Comparison of ENCODE assay signal across 1 cellular context in the genomic region with DNA sequence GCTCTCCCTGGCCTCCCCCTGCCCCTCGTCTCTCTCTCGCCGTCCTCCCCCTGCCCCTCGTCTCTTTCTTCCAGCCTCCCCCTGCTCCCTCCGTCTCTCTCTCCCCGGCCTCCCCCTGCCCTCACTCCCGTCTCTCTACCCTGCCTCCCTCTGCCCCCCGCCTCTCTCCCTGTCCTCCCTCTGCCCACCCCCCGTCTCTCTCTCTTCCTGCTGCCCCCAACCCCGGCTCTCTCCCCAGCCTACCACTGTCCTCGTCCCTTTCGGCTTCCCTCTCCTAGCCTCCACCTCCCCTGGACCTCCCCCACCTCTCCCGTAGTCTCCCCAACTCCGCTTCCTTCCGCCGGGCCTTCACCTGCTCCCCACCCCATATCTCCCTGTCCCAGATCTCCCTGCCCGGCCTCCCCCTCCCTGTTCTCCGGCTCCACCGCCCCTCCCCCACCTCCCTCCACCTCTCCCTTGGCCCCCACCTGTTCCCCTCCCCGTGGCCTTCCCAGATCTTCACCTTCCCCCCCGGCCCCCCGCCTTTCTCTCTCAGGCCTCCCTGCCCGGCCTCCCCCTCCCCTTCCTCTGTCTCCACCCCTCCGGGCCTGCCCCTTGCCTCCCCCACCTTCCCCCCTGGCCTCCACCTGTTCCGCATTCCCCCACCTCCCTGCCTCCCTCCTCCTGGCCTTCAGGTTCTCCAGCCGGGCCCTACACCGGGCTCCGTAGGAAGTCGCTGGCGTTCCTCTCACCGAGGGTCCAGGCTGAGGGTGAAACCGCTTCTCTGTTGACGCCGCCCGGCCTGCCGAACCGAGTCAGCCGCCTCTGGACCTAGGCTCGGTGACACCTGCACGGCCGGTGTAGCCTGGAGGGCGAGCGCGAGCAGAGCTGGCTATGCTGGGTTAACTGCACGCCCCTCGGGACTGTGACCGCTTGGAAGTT.
TF ChIP-seq lines count a peak whose summit lies in the region.

No MANE protein-coding gene starts in this region.

TF ChIP-seq in HEK293, 187 proteins besides CTCF, POLR2A, EP300 and RAD21:
- no peak for TF ChIP-seq ZSCAN5A (tag by site-specific recombination; IDR thresholded peaks at IDR 0.05)
- peak; percentile 25; the same call in 1 of the 2 replicates for TF ChIP-seq ZNF398 (tag by site-specific recombination; IDR thresholded peaks at IDR 0.05)
- no peak for TF ChIP-seq ZNF629 (tag by site-specific recombination; IDR thresholded peaks at IDR 0.05)
- peak; percentile 48; the same call in 1 of the 2 replicates for TF ChIP-seq SCRT2 (tag by site-specific recombination; IDR thresholded peaks at IDR 0.05)
- TF ChIP-seq, protein P1, sequence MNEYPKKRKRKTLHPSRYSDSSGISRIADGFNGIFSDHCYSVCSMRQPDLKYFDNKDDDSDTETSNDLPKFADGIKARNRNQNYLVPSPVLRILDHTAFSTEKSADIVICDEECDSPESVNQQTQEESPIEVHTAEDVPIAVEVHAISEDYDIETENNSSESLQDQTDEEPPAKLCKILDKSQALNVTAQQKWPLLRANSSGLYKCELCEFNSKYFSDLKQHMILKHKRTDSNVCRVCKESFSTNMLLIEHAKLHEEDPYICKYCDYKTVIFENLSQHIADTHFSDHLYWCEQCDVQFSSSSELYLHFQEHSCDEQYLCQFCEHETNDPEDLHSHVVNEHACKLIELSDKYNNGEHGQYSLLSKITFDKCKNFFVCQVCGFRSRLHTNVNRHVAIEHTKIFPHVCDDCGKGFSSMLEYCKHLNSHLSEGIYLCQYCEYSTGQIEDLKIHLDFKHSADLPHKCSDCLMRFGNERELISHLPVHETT (tag by site-specific recombination; IDR thresholded peaks at IDR 0.05): peak; percentile 4; the same call in 1 of the 2 replicates
- TF ChIP-seq ZNF148 (tag by site-specific recombination; IDR thresholded peaks at IDR 0.05; ENCODE audit: borderline replicate concordance): no peak
- TF ChIP-seq, protein P2, sequence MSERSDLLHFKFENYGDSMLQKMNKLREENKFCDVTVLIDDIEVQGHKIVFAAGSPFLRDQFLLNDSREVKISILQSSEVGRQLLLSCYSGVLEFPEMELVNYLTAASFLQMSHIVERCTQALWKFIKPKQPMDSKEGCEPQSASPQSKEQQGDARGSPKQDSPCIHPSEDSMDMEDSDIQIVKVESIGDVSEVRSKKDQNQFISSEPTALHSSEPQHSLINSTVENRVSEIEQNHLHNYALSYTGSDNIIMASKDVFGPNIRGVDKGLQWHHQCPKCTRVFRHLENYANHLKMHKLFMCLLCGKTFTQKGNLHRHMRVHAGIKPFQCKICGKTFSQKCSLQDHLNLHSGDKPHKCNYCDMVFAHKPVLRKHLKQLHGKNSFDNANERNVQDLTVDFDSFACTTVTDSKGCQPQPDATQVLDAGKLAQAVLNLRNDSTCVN (tag by site-specific recombination; optimal IDR thresholded peaks at IDR 0.05): peak; percentile 25
- 0 out of 2 replicates have a peak, but pooled peaks have one; percentile 5 for TF ChIP-seq ZNF2 (tag by site-specific recombination; IDR thresholded peaks at IDR 0.05)
- TF ChIP-seq GLI2 (tag by site-specific recombination; IDR thresholded peaks at IDR 0.05; ENCODE audit: borderline replicate concordance, low read depth): no peak
- 0 out of 2 replicates have a peak, but pooled peaks have one; percentile 17 for TF ChIP-seq ZNF76 (tag by site-specific recombination; IDR thresholded peaks at IDR 0.05; ENCODE audit: borderline replicate concordance, low read depth)
- TF ChIP-seq PATZ1 (tag by site-specific recombination; IDR thresholded peaks at IDR 0.05): peak; percentile 7; the same call in 1 of the 2 replicates
- TF ChIP-seq ZNF677 (tag by site-specific recombination; IDR thresholded peaks at IDR 0.05): no peak
- no peak for TF ChIP-seq ZNF560 (tag by site-specific recombination; IDR thresholded peaks at IDR 0.05; ENCODE audit: borderline replicate concordance)
- no peak for TF ChIP-seq ZFP41 (tag by site-specific recombination; IDR thresholded peaks at IDR 0.05; ENCODE audit: borderline replicate concordance)
- no peak; the same call in 1 of the 2 replicates for TF ChIP-seq ZBTB48 (tag by site-specific recombination; IDR thresholded peaks at IDR 0.05)
- TF ChIP-seq ZNF670 (tag by site-specific recombination; IDR thresholded peaks at IDR 0.05; ENCODE audit: low read depth): no peak
- no peak for TF ChIP-seq ZBTB21 (tag by site-specific recombination; IDR thresholded peaks at IDR 0.05)
- no peak for TF ChIP-seq ZNF223 (tag by site-specific recombination; IDR thresholded peaks at IDR 0.05)
- TF ChIP-seq KLF17 (tag by site-specific recombination; IDR thresholded peaks at IDR 0.05): 0 out of 2 replicates have a peak, but pooled peaks have one; percentile 1
- no peak for TF ChIP-seq ZNF510 (tag by site-specific recombination; IDR thresholded peaks at IDR 0.05; ENCODE audit: insufficient replicate concordance)
- TF ChIP-seq, protein P3, sequence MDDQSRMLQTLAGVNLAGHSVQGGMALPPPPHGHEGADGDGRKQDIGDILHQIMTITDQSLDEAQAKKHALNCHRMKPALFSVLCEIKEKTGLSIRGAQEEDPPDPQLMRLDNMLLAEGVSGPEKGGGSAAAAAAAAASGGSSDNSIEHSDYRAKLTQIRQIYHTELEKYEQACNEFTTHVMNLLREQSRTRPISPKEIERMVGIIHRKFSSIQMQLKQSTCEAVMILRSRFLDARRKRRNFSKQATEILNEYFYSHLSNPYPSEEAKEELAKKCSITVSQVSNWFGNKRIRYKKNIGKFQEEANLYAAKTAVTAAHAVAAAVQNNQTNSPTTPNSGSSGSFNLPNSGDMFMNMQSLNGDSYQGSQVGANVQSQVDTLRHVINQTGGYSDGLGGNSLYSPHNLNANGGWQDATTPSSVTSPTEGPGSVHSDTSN (CRISPR knock-in tag; IDR thresholded peaks at IDR 0.05): no peak
- no peak for TF ChIP-seq AEBP2 (tag by site-specific recombination; IDR thresholded peaks at IDR 0.05; ENCODE audit: borderline replicate concordance)
- TF ChIP-seq ZNF354C (tag by site-specific recombination; IDR thresholded peaks at IDR 0.05; ENCODE audit: borderline replicate concordance, low read depth): no peak
- 0 out of 2 replicates have a peak, but pooled peaks have one; percentile 1 for TF ChIP-seq ZNF423 (tag by site-specific recombination; IDR thresholded peaks at IDR 0.05)
- TF ChIP-seq ZNF514 (tag by site-specific recombination; IDR thresholded peaks at IDR 0.05): no peak
- TF ChIP-seq ZNF777 (tag by site-specific recombination; IDR thresholded peaks at IDR 0.05; ENCODE audit: borderline replicate concordance): no peak
- TF ChIP-seq ZBTB11 (tag by site-specific recombination; conservative IDR thresholded peaks at IDR 0.05; ENCODE audit: low read depth): 0 out of 2 replicates have a peak, but pooled peaks have one; percentile 8
- TF ChIP-seq SP7 (tag by site-specific recombination; IDR thresholded peaks at IDR 0.05): no peak
- no peak for TF ChIP-seq ZNF707 (tag by site-specific recombination; IDR thresholded peaks at IDR 0.05)
- 0 out of 2 replicates have a peak, but pooled peaks have one; percentile 22 for TF ChIP-seq SP3 (tag by site-specific recombination; IDR thresholded peaks at IDR 0.05)
- TF ChIP-seq ZEB2 (tag by site-specific recombination; IDR thresholded peaks at IDR 0.05): no peak; the same call in 1 of the 2 replicates
TF ChIP-seq in HEK293: peak in this region for 11.
